ENCODE assay signal across 8 cellular contexts in the genomic region with DNA sequence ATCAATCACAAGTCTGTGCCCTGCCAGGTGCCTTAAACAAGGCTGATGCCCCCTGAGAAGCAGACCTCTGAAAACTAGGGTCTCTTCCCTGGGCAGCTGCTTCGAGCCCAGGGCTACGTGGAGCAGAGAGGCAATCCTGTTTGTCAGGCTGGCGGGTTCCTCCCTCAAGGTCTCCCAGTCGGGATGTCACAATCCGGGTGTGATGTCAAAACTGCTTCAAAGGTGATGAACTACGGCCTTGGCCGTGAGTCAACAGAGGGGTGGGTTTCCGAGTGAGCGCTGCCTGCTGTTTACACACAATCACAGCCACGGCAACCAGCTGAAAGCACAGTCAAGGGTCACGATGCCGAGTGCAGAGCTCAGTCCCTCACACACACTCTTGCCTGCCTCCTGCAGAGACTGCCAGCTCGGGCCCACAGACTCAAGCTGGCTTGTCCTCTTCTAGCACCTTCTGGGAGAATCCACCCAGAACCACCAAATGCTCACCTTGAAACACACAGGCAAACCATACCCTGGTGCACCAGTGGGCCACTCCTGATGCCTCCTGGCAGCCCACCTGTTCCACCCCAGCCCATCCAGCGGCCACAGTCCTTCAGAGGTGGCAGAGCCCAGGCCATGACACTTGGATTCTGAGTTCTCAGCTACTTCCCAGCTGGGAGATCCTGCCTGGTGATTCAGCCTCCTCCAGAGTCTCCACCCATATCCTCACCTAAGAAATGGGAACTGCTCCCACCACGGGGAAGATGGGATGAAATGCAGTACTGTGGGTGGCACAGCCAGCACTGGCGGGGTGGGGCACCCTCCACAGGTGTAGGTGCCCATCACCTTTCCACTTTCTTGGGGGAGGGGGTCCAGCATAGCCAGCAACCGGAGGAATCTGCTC. TPM values are rescaled to one million over a fixed set of nuclear protein-coding genes. Genes with fewer than 3 reads are reported as not detected.
DNase-seq lines count a peak whose midpoint lies in the region; ATAC-seq lines count a peak whose summit lies in the region.

No MANE protein-coding gene starts in this region.

- peak overlapping the region; percentile 48 for H3K4me3 Mint-ChIP-seq in activated T-helper 17 cell treated with anti-CD3 and anti-CD28 coated beads, Interleukin-2, amount 50 U/mL, for 72 hours
- no peak overlapping the region for H3K4me3 Mint-ChIP-seq in stimulated activated naive CD8-positive, alpha-beta T cell treated with anti-CD3 and anti-CD28 coated beads, Interleukin-15, amount 100 ng/mL, for 72 hours

- H3K9me3 Mint-ChIP-seq in activated T-helper 17 cell treated with anti-CD3 and anti-CD28 coated beads, Interleukin-2, amount 50 U/mL, for 72 hours: no peaks in the 10 kb centered on the region
- no peaks in the 10 kb centered on the region for H3K9me3 Mint-ChIP-seq in stimulated activated naive CD8-positive, alpha-beta T cell treated with anti-CD3 and anti-CD28 coated beads, Interleukin-15, amount 100 ng/mL, for 72 hours

- DNase-seq in NCI-H1105 treated with DMSO at 0.1 percent for 48 hours (lab: John Stamatoyannopoulos, UW) (peak; percentile 8), NCI-H1105 (lab: John Stamatoyannopoulos, UW) (no peak), left ventricle myocardium superior (peak; percentile 57), LoVo (ENCODE audit: low spot score) (no peak)
- no peak for DNase-seq in stimulated activated naive CD8-positive, alpha-beta T cell treated with anti-CD3 and anti-CD28 coated beads, Interleukin-15, amount 100 ng/mL, for 72 hours

- H3K4me1 Mint-ChIP-seq in activated T-helper 17 cell treated with anti-CD3 and anti-CD28 coated beads, Interleukin-2, amount 50 U/mL, for 72 hours: peaks cover 21% of the 10 kb centered on the region
- H3K4me1 Mint-ChIP-seq in stimulated activated naive CD8-positive, alpha-beta T cell treated with anti-CD3 and anti-CD28 coated beads, Interleukin-15, amount 100 ng/mL, for 72 hours: peaks cover 63% of the 10 kb centered on the region

- H3K27ac Mint-ChIP-seq in activated T-helper 17 cell treated with anti-CD3 and anti-CD28 coated beads, Interleukin-2, amount 50 U/mL, for 72 hours: peak overlapping the region; percentile 83
- peak overlapping the region; percentile 16 to 83 for H3K27ac Mint-ChIP-seq in stimulated activated naive CD8-positive, alpha-beta T cell treated with anti-CD3 and anti-CD28 coated beads, Interleukin-15, amount 100 ng/mL, for 72 hours

- ATAC-seq in activated T-helper 17 cell treated with anti-CD3 and anti-CD28 coated beads, Interleukin-2, amount 50 U/mL, for 72 hours (replicated peaks): peak; percentile 72
- ATAC-seq in left ventricle myocardium superior (peak; percentile 37), HG03196 (IDR thresholded peaks at IDR 0.05; ENCODE audit: unreplicated experiment) (no peak), HG03354 (IDR thresholded peaks at IDR 0.05; ENCODE audit: poor library complexity, severe bottlenecking, unreplicated experiment) (no peak)
- ATAC-seq in stimulated activated naive CD8-positive, alpha-beta T cell treated with anti-CD3 and anti-CD28 coated beads, Interleukin-15, amount 100 ng/mL, for 72 hours: no peak

- no peaks in the 10 kb centered on the region for H3K27me3 Mint-ChIP-seq in activated T-helper 17 cell treated with anti-CD3 and anti-CD28 coated beads, Interleukin-2, amount 50 U/mL, for 72 hours
- H3K27me3 Mint-ChIP-seq in stimulated activated naive CD8-positive, alpha-beta T cell treated with anti-CD3 and anti-CD28 coated beads, Interleukin-15, amount 100 ng/mL, for 72 hours: no peaks in the 10 kb centered on the region

- intact Hi-C loops in left ventricle myocardium superior (cut with micrococcal nuclease): loop anchor here (10.0 kb wide), 1 partner anchor 50 kb away; no protein-coding TSS in a partner anchor

- H3K36me3 Mint-ChIP-seq in activated T-helper 17 cell treated with anti-CD3 and anti-CD28 coated beads, Interleukin-2, amount 50 U/mL, for 72 hours (ENCODE audit: low read depth): peaks cover 17% of the 10 kb centered on the region

RNA-seq across cellular contexts. Expression of a gene that starts 6.8 kb away (rescaled TPM):
- 10 to 100 TPM; 23.7 to 41.8 TPM for total RNA-seq in activated T-helper 17 cell treated with anti-CD3 and anti-CD28 coated beads, Interleukin-2, amount 50 U/mL, for 72 hours
- total RNA-seq in left ventricle myocardium superior: 9.3 TPM

RNA-seq across cellular contexts. Expression of a gene that starts 28.3 kb away (rescaled TPM):
- 100 to 1,000 TPM; 222 to 320 TPM for total RNA-seq in activated T-helper 17 cell treated with anti-CD3 and anti-CD28 coated beads, Interleukin-2, amount 50 U/mL, for 72 hours
- 181 TPM for total RNA-seq in left ventricle myocardium superior

RNA-seq across cellular contexts. Expression of a gene that starts 42.6 kb away (rescaled TPM):
- 100 to 1,000 TPM; 116 to 118 TPM for total RNA-seq in activated T-helper 17 cell treated with anti-CD3 and anti-CD28 coated beads, Interleukin-2, amount 50 U/mL, for 72 hours
- 43.9 TPM for total RNA-seq in left ventricle myocardium superior

RNA-seq across cellular contexts. Expression of a gene that starts 56.6 kb away (rescaled TPM):
- 1,000 to 10,000 TPM; 1,569 to 1,681 TPM for total RNA-seq in activated T-helper 17 cell treated with anti-CD3 and anti-CD28 coated beads, Interleukin-2, amount 50 U/mL, for 72 hours
- total RNA-seq in left ventricle myocardium superior: 725 TPM

Comparison
In these comparisons a context has a peak if more than half of its experiments do, and no peak if none do; other contexts are left out.
1. DNase-seq: peak in NCI-H1105 treated with DMSO at 0.1 percent for 48 hours (single experiment) and left ventricle myocardium superior (single experiment); none in NCI-H1105 (single experiment), stimulated activated naive CD8-positive, alpha-beta T cell treated with anti-CD3 and anti-CD28 coated beads, Interleukin-15, amount 100 ng/mL, for 72 hours (0 of 2) and LoVo (single experiment).
2. ATAC-seq: peak in activated T-helper 17 cell treated with anti-CD3 and anti-CD28 coated beads, Interleukin-2, amount 50 U/mL, for 72 hours (single experiment) and left ventricle myocardium superior (single experiment); none in stimulated activated naive CD8-positive, alpha-beta T cell treated with anti-CD3 and anti-CD28 coated beads, Interleukin-15, amount 100 ng/mL, for 72 hours (single experiment), HG03196 (single experiment) and HG03354 (single experiment).